ENCODE assay signal across 1 cellular context in the genomic region with DNA sequence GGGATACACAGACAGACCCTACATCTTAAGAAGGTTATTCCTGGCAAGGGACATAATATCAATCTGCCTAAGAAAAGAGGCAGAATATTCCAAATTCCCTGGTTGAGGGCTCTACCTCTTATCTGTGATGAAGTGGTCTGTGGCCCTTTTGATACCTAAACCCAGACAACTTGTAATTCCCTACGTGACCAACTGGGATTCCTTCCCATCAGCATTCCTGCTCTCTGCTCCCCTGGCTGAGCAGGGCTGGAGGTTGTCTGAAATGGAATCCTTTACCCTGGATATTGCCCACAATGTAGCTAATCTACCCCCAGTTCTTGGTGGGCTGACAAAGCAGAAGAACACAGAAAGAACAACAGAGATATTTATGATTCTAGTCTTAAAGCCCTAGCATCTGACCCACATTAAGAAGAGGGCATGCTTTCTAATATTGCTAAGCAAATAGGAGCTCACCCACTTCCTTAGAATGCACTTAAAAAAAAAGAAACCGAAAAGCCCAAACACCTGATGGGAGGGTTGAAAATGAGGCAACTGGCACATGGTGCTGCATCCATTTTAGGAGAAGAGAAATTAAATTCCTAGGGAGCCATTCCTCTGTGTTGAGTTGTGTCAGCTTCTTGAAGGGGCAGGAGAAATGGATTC.
TF ChIP-seq lines count a peak whose summit lies in the region.

No MANE protein-coding gene starts in this region.

TF ChIP-seq in A549, 52 proteins besides CTCF, POLR2A, EP300 and RAD21 (continued from another document):
- TF ChIP-seq SMC3 (IDR thresholded peaks at IDR 0.05) (no peak), CBX8 (IDR thresholded peaks at IDR 0.05) (no peak), ZNF302 (CRISPR knock-in tag; IDR thresholded peaks at IDR 0.05) (no peak), HDAC2 (IDR thresholded peaks at IDR 0.05) (no peak), ESRRA (IDR thresholded peaks at IDR 0.05; ENCODE audit: borderline replicate concordance, low read length) (no peak), RCOR1 (IDR thresholded peaks at IDR 0.05; ENCODE audit: low read depth, low read length) (no peak)
- TF ChIP-seq, protein P1, sequence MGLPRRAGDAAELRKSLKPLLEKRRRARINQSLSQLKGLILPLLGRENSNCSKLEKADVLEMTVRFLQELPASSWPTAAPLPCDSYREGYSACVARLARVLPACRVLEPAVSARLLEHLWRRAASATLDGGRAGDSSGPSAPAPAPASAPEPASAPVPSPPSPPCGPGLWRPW (IDR thresholded peaks at IDR 0.05): no peak
- TF ChIP-seq, protein P2, sequence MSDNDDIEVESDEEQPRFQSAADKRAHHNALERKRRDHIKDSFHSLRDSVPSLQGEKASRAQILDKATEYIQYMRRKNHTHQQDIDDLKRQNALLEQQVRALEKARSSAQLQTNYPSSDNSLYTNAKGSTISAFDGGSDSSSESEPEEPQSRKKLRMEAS (IDR thresholded peaks at IDR 0.05): no peak
- TF ChIP-seq, protein P3, sequence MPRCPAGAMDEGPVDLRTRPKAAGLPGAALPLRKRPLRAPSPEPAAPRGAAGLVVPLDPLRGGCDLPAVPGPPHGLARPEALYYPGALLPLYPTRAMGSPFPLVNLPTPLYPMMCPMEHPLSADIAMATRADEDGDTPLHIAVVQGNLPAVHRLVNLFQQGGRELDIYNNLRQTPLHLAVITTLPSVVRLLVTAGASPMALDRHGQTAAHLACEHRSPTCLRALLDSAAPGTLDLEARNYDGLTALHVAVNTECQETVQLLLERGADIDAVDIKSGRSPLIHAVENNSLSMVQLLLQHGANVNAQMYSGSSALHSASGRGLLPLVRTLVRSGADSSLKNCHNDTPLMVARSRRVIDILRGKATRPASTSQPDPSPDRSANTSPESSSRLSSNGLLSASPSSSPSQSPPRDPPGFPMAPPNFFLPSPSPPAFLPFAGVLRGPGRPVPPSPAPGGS (IDR thresholded peaks at IDR 0.05): no peak
